ENCODE assay signal across 1 cellular context in genomic region chr5:81971694-81972495, GRCh38.
TF ChIP-seq lines count a peak whose summit lies in the region.

ATG10 (plus strand) TSS chr5:81972023; CDS start chr5:81987571, 15,548 bp downstream.

TF ChIP-seq in HepG2, 621 proteins besides CTCF, POLR2A, EP300 and RAD21 (continued from another document and continues in another):
- TF ChIP-seq GMEB2 (CRISPR knock-in tag; IDR thresholded peaks at IDR 0.05; ENCODE audit: low read depth) (peak; percentile 58), ZNF563 (CRISPR knock-in tag; IDR thresholded peaks at IDR 0.05) (peak; percentile 97), ATF7 (IDR thresholded peaks at IDR 0.05) (peak; percentile 22; the same call in 1 of the 2 replicates), ATF7 (CRISPR knock-in tag; IDR thresholded peaks at IDR 0.05) (0 out of 2 replicates have a peak, but pooled peaks have one; percentile 61), ZFP1 (CRISPR knock-in tag; IDR thresholded peaks at IDR 0.05) (0 out of 2 replicates have a peak, but pooled peaks have one; percentile 22), ZNF414 (CRISPR knock-in tag; IDR thresholded peaks at IDR 0.05) (peak; percentile 80; the same call in 1 of the 2 replicates), NAIF1 (CRISPR knock-in tag; IDR thresholded peaks at IDR 0.05; ENCODE audit: borderline replicate concordance) (no peak), FOXC1 (CRISPR knock-in tag; IDR thresholded peaks at IDR 0.05; ENCODE audit: borderline replicate concordance) (peak; percentile 96), XRCC5 (optimal IDR thresholded peaks at IDR 0.05; ENCODE audit: low read length) (peak; percentile 10), ZNF451 (CRISPR knock-in tag; IDR thresholded peaks at IDR 0.05) (peak; percentile 81), ATF6 (CRISPR knock-in tag; conservative IDR thresholded peaks at IDR 0.05) (no peak), NR2F1 (CRISPR knock-in tag; IDR thresholded peaks at IDR 0.05) (peak; percentile 54 to 84; a peak in 3 of 4 replicates), ARNT (IDR thresholded peaks at IDR 0.05) (no peak), KLF12 (CRISPR knock-in tag; IDR thresholded peaks at IDR 0.05; ENCODE audit: borderline replicate concordance) (no peak), MEIS2 (CRISPR knock-in tag; IDR thresholded peaks at IDR 0.05) (peak; percentile 58; the same call in 1 of the 2 replicates), YEATS2 (CRISPR knock-in tag; IDR thresholded peaks at IDR 0.05; ENCODE audit: borderline replicate concordance) (peak; percentile 65), RXRA (CRISPR knock-in tag; IDR thresholded peaks at IDR 0.05) (peak; percentile 85), ZNF326 (CRISPR knock-in tag; IDR thresholded peaks at IDR 0.05; ENCODE audit: borderline replicate concordance) (no peak), HNF1A (IDR thresholded peaks at IDR 0.05; ENCODE audit: low read depth) (no peak), HNF1A (CRISPR knock-in tag; IDR thresholded peaks at IDR 0.05; ENCODE audit: borderline replicate concordance) (peak; percentile 15; the same call in 1 of the 2 replicates), ATRX (CRISPR knock-in tag; IDR thresholded peaks at IDR 0.05; ENCODE audit: borderline replicate concordance) (no peak), CENPX (CRISPR knock-in tag; IDR thresholded peaks at IDR 0.05) (no peak), MTERF4 (CRISPR knock-in tag; IDR thresholded peaks at IDR 0.05) (no peak), ZNF766 (CRISPR knock-in tag; IDR thresholded peaks at IDR 0.05; ENCODE audit: borderline replicate concordance) (peak; percentile 58; the same call in 1 of the 2 replicates), ZNF564 (CRISPR knock-in tag; IDR thresholded peaks at IDR 0.05) (peak; percentile 82), POGK (CRISPR knock-in tag; conservative IDR thresholded peaks at IDR 0.05) (peak; percentile 73), ZNF274 (CRISPR knock-in tag; IDR thresholded peaks at IDR 0.05) (peak; percentile 57; the same call in 1 of the 2 replicates), ZNF816 (CRISPR knock-in tag; IDR thresholded peaks at IDR 0.05; ENCODE audit: borderline replicate concordance) (no peak), ZNF782 (CRISPR knock-in tag; IDR thresholded peaks at IDR 0.05; ENCODE audit: borderline replicate concordance) (peak; percentile 65; the same call in 1 of the 2 replicates), AGO1 (IDR thresholded peaks at IDR 0.05; ENCODE audit: low read depth, low read length, poor library complexity, severe bottlenecking) (no peak), DPF2 (CRISPR knock-in tag; IDR thresholded peaks at IDR 0.05; ENCODE audit: borderline replicate concordance, low read depth) (no peak), ZNF234 (CRISPR knock-in tag; conservative IDR thresholded peaks at IDR 0.05) (peak; percentile 94; the same call in 1 of the 2 replicates), ZNF33A (CRISPR knock-in tag; IDR thresholded peaks at IDR 0.05; ENCODE audit: borderline replicate concordance) (no peak), ELF1 (CRISPR knock-in tag; IDR thresholded peaks at IDR 0.05) (no peak; the same call in 1 of the 2 replicates), ZNF710 (CRISPR knock-in tag; IDR thresholded peaks at IDR 0.05; ENCODE audit: borderline replicate concordance) (peak; percentile 83; the same call in 1 of the 2 replicates), NFATC3 (CRISPR knock-in tag; IDR thresholded peaks at IDR 0.05) (peak; percentile 20; the same call in 1 of the 2 replicates), MXI1 (IDR thresholded peaks at IDR 0.05; ENCODE audit: borderline replicate concordance, low read depth, low read length) (peak; percentile 39; the same call in 1 of the 3 replicates), RBM22 (optimal IDR thresholded peaks at IDR 0.05; ENCODE audit: low read length) (no peak), NR2F2 (IDR thresholded peaks at IDR 0.05; ENCODE audit: borderline replicate concordance, low read depth) (no peak; the same call in 1 of the 2 replicates), MAFK (conservative IDR thresholded peaks at IDR 0.05 in 1 of 2, IDR thresholded peaks at IDR 0.05 in 1 of 2; ENCODE audit: low read length in 2 of 2) (no peak), PCBP2 (optimal IDR thresholded peaks at IDR 0.05; ENCODE audit: low read depth, low read length, poor library complexity, severe bottlenecking) (no peak), XBP1 (CRISPR knock-in tag; IDR thresholded peaks at IDR 0.05) (no peak), POLR2AphosphoS5 (IDR thresholded peaks at IDR 0.05; ENCODE audit: low read depth, low read length) (peak; percentile 90), TCF7 (IDR thresholded peaks at IDR 0.05; ENCODE audit: low read depth) (no peak), ZBTB42 (CRISPR knock-in tag; IDR thresholded peaks at IDR 0.05) (no peak; the same call in 1 of the 2 replicates), FOXA3 (CRISPR knock-in tag; IDR thresholded peaks at IDR 0.05) (peak; percentile 28; the same call in 1 of the 2 replicates), RARG (CRISPR knock-in tag; IDR thresholded peaks at IDR 0.05; ENCODE audit: low read depth) (no peak), ZNF776 (CRISPR knock-in tag; IDR thresholded peaks at IDR 0.05) (peak; percentile 83; the same call in 1 of the 2 replicates), ZNF616 (CRISPR knock-in tag; IDR thresholded peaks at IDR 0.05; ENCODE audit: low read depth) (no peak), ZFP36 (IDR thresholded peaks at IDR 0.05; ENCODE audit: borderline replicate concordance, low read depth, low read length, partially characterized antibody) (no peak), HOXA3 (CRISPR knock-in tag; IDR thresholded peaks at IDR 0.05) (0 out of 2 replicates have a peak, but pooled peaks have one; percentile 66), IKZF1 (IDR thresholded peaks at IDR 0.05) (no peak), ZNF317 (CRISPR knock-in tag; IDR thresholded peaks at IDR 0.05) (0 out of 2 replicates have a peak, but pooled peaks have one; percentile 51), HOXA9 (CRISPR knock-in tag; IDR thresholded peaks at IDR 0.05; ENCODE audit: borderline replicate concordance) (no peak), RFXANK (CRISPR knock-in tag; IDR thresholded peaks at IDR 0.05) (no peak), ZNF891 (CRISPR knock-in tag; IDR thresholded peaks at IDR 0.05) (peak; percentile 65; the same call in 1 of the 2 replicates)
